In genomic region chr13:43316997-43317396, GRCh38 we compare ENCODE assay signal across 9 cellular contexts.
DNase-seq lines count a peak whose midpoint lies in the region; ATAC-seq and TF ChIP-seq lines count a peak whose summit lies in the region.
"Had no signal": no experiment of that assay in that cellular context is flagged by ENCODE, and none has a peak within 500 bp of the region (broad histone marks: within the 10 kb centered on the region; RNA-seq: fewer than 3 reads in every experiment).

No MANE protein-coding gene starts in this region.

- H3K27ac ChIP-seq in left lung (no peak overlapping the region), colonic mucosa (no peak overlapping the region)

- DNase-seq in GDM1 (lab: John Stamatoyannopoulos, UW): peak; percentile 67
- DNase-seq in NCI-H2171 treated with DMSO at 0.1 percent for 48 hours (lab: John Stamatoyannopoulos, UW): peak; percentile 77
- peak; percentile 29 for DNase-seq in epidermal melanocyte (ENCODE audit: insufficient read length, low spot score)
- no peak for DNase-seq in omental fat pad (ENCODE audit: low spot score)
- DNase-seq in left lung: no peak
- no peak for DNase-seq in stimulated activated CD4-positive, alpha-beta T cell treated with anti-CD3 and anti-CD28 coated beads, Interleukin-12 subunit alpha, Interleukin-12 subunit beta, amount 100 ng/mL, for 4 hours
- DNase-seq in SK-N-DZ (ENCODE audit: low spot score): no peak
- DNase-seq in colonic mucosa: no peak
- DNase-seq: stimulated activated naive CD8-positive, alpha-beta T cell treated with anti-CD3 and anti-CD28 coated beads, Interleukin-15, Interleukin-2, amounts not matched to agents 100 U/mL and 50 U/mL, for 24 hours had no signal

- intact Hi-C loops in left lung (cut with DNase I) (no loop called here), colonic mucosa (cut with DNase I) (no loop called here)

- H3K9me3 ChIP-seq in left lung (no peaks in the 10 kb centered on the region), colonic mucosa (no peaks in the 10 kb centered on the region)

- TF ChIP-seq CTCF in omental fat pad (IDR thresholded peaks at IDR 0.05) (no peak), left lung (IDR thresholded peaks at IDR 0.05) (no peak), colonic mucosa (IDR thresholded peaks at IDR 0.05) (no peak)

- H3K27me3 ChIP-seq in left lung: no peaks in the 10 kb centered on the region
- no peaks in the 10 kb centered on the region for H3K27me3 ChIP-seq in colonic mucosa

- no peak overlapping the region for H3K9ac ChIP-seq in colonic mucosa (ENCODE audit: low read depth in 2 of 2, low read length in 2 of 2)

- H3K4me3 ChIP-seq in left lung (no peak overlapping the region), colonic mucosa (no peak overlapping the region)

- H3K36me3 ChIP-seq in left lung (no peaks in the 10 kb centered on the region), colonic mucosa (no peaks in the 10 kb centered on the region)

- ATAC-seq in omental fat pad (ENCODE audit: low FRiP score): peak; percentile 62
- ATAC-seq in left lung: no peak
- ATAC-seq: stimulated activated naive CD8-positive, alpha-beta T cell treated with anti-CD3 and anti-CD28 coated beads, Interleukin-15, Interleukin-2, amounts not matched to agents 100 U/mL and 50 U/mL, for 24 hours had no signal

- H3K4me1 ChIP-seq in left lung (peaks cover 0 to 5% of the 10 kb centered on the region in 2 donors), colonic mucosa (no peaks in the 10 kb centered on the region)

Comparison
In these comparisons a context has a peak if more than half of its experiments do, and no peak if none do; other contexts are left out.
1. DNase-seq: peak in GDM1 (single experiment), NCI-H2171 treated with DMSO at 0.1 percent for 48 hours (single experiment) and epidermal melanocyte (single experiment); none in omental fat pad (single experiment), left lung (0 of 2), stimulated activated CD4-positive, alpha-beta T cell treated with anti-CD3 and anti-CD28 coated beads, Interleukin-12 subunit alpha, Interleukin-12 subunit beta, amount 100 ng/mL, for 4 hours (single experiment), SK-N-DZ (single experiment) and colonic mucosa (single experiment).